ENCODE assay signal across 14 cellular contexts in the genomic region with DNA sequence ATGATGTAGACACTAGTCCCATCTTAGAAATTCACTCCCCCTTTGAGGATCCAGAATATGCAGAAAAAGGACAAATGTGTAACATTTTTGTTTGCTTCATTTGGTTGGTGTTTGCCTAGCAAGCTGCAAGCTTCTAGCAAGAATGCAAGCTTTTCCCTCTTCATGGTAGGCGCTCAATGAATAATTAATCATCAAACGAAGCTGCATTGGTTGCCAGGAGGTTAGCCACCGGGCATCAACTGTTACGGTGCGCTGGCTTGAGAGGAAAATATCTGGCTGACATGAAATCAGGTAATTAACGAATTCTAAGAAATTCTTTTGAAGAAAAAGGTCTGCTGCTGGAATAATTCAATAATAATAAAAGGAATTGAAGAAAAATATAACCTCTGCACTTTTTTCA.
A peak's percentile ranks its signal among the peaks of the same experiment; 100 is the strongest.
DNase-seq lines count a peak whose midpoint lies in the region; ATAC-seq and TF ChIP-seq lines count a peak whose summit lies in the region.
"Had no signal": no experiment of that assay in that cellular context is flagged by ENCODE, and none has a peak within 500 bp of the region (broad histone marks: within the 10 kb centered on the region; RNA-seq: fewer than 3 reads in every experiment).

No MANE protein-coding gene starts in this region.

- no peak overlapping the region for H2AFZ ChIP-seq in GM23338

- ATAC-seq in GM23338 (no peak), GM19324 (IDR thresholded peaks at IDR 0.05; ENCODE audit: low FRiP score, unreplicated experiment) (no peak), GM21381 (IDR thresholded peaks at IDR 0.05; ENCODE audit: unreplicated experiment) (no peak)

- H3K27me3 ChIP-seq in GM23338 (ENCODE audit: insufficient read depth), result no peaks in the 10 kb centered on the region
- H3K27me3 ChIP-seq: BLaER1 had no signal

- H3K79me2 ChIP-seq in GM23338 (replicated peaks; ENCODE audit: insufficient read depth), result no peaks in the 10 kb centered on the region

- H3K4me3 ChIP-seq in GM23338 (no peak overlapping the region), epithelial cell of proximal tubule (ENCODE audit: low read depth, low read length) (no peak overlapping the region)
- H3K4me3 ChIP-seq: BLaER1, HAP-1 had no signal

- peak; percentile 22 for DNase-seq in GM23338 (ENCODE audit: low spot score)
- peak; percentile 26 for DNase-seq in epithelial cell of proximal tubule (ENCODE audit: low read depth)
- peak; percentile 17 for DNase-seq in midbrain (lab: John Stamatoyannopoulos, UW)
- no peak for DNase-seq in NCI-H1694 treated with DMSO at 0.1 percent for 48 hours (lab: John Stamatoyannopoulos, UW)
- DNase-seq: AML-193; Calu3; CD4-positive, alpha-beta memory T cell; DMS79 treated with DMSO at 0.1 percent for 48 hours; GF-D8 had no signal

- H3K4me1 Mint-ChIP-seq in GM23338, result peaks cover 3% of the 10 kb centered on the region; the same call in 2 of the 3 replicates
- H3K4me1 Mint-ChIP-seq: CD14-positive monocyte; CD4-positive, alpha-beta memory T cell had no signal

- H3K27ac ChIP-seq in GM23338 (ENCODE audit: low read depth), result no peak overlapping the region
- H3K27ac ChIP-seq: BLaER1 had no signal

- TF ChIP-seq CTCF in GM23338 (conservative IDR thresholded peaks at IDR 0.05; ENCODE audit: low read depth in 2 of 2) (no peak), epithelial cell of proximal tubule (conservative IDR thresholded peaks at IDR 0.05; ENCODE audit: low read depth, low read length) (no peak)

- no peaks in the 10 kb centered on the region for H3K36me3 ChIP-seq in GM23338 (ENCODE audit: insufficient read depth)
- H3K36me3 ChIP-seq: BLaER1, HAP-1 had no signal

- no peaks in the 10 kb centered on the region for H3K36me3 Mint-ChIP-seq in GM23338 (ENCODE audit: low read depth)
- H3K36me3 Mint-ChIP-seq: CD14-positive monocyte; CD4-positive, alpha-beta memory T cell had no signal

- H3F3A ChIP-seq in GM23338 (replicated peaks; ENCODE audit: low read depth), result no peaks in the 10 kb centered on the region

- no peak overlapping the region for H3K27ac Mint-ChIP-seq in GM23338
- H3K27ac Mint-ChIP-seq: CD14-positive monocyte; CD4-positive, alpha-beta memory T cell had no signal

- no peak overlapping the region for H3K4me3 Mint-ChIP-seq in GM23338
- H3K4me3 Mint-ChIP-seq: CD14-positive monocyte; CD4-positive, alpha-beta memory T cell had no signal

- H3K4me2 ChIP-seq in GM23338, result no peak overlapping the region
- H3K4me2 ChIP-seq: BLaER1 had no signal

- H3K9me2 ChIP-seq in GM23338 (ENCODE audit: insufficient read depth), result no peaks in the 10 kb centered on the region; the same call in 1 of the 2 replicates

- H3K27me3 Mint-ChIP-seq in GM23338 (ENCODE audit: insufficient read depth, low read depth, poor library complexity), result no peaks in the 10 kb centered on the region
- H3K27me3 Mint-ChIP-seq: CD4-positive, alpha-beta memory T cell had no signal

- H3K4me1 ChIP-seq in GM23338 (ENCODE audit: insufficient read depth), result no peaks in the 10 kb centered on the region
- H3K4me1 ChIP-seq: BLaER1, HAP-1 had no signal

- H3K9me3 Mint-ChIP-seq in GM23338, result 0 out of 3 replicates have a peak, but pooled peaks cover 5% of the 10 kb centered on the region

- no peaks in the 10 kb centered on the region for H4K20me1 ChIP-seq in GM23338 (replicated peaks; ENCODE audit: insufficient read depth)
- H4K20me1 ChIP-seq: BLaER1 had no signal

TF ChIP-seq in GM23338, 12 proteins besides CTCF, POLR2A, EP300 and RAD21 (continues in another document):
- TF ChIP-seq, protein P1, sequence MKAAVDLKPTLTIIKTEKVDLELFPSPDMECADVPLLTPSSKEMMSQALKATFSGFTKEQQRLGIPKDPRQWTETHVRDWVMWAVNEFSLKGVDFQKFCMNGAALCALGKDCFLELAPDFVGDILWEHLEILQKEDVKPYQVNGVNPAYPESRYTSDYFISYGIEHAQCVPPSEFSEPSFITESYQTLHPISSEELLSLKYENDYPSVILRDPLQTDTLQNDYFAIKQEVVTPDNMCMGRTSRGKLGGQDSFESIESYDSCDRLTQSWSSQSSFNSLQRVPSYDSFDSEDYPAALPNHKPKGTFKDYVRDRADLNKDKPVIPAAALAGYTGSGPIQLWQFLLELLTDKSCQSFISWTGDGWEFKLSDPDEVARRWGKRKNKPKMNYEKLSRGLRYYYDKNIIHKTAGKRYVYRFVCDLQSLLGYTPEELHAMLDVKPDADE (IDR thresholded peaks at IDR 0.05), result no peak
- TF ChIP-seq EZH2phosphoT487 (IDR thresholded peaks at IDR 0.05; ENCODE audit: unreplicated experiment) (no peak), CREB1 (CRISPR knock-in tag; IDR thresholded peaks at IDR 0.05; ENCODE audit: low read depth) (no peak), JUNB (IDR thresholded peaks at IDR 0.05; ENCODE audit: unreplicated experiment) (no peak), POLR2AphosphoS5 (IDR thresholded peaks at IDR 0.05; ENCODE audit: low read depth) (no peak), NANOG (IDR thresholded peaks at IDR 0.05; ENCODE audit: borderline replicate concordance) (no peak), EZH2 (IDR thresholded peaks at IDR 0.05; ENCODE audit: low read depth, unreplicated experiment) (no peak), ZNF114 (CRISPR knock-in tag; IDR thresholded peaks at IDR 0.05) (no peak)
- TF ChIP-seq, protein P2, sequence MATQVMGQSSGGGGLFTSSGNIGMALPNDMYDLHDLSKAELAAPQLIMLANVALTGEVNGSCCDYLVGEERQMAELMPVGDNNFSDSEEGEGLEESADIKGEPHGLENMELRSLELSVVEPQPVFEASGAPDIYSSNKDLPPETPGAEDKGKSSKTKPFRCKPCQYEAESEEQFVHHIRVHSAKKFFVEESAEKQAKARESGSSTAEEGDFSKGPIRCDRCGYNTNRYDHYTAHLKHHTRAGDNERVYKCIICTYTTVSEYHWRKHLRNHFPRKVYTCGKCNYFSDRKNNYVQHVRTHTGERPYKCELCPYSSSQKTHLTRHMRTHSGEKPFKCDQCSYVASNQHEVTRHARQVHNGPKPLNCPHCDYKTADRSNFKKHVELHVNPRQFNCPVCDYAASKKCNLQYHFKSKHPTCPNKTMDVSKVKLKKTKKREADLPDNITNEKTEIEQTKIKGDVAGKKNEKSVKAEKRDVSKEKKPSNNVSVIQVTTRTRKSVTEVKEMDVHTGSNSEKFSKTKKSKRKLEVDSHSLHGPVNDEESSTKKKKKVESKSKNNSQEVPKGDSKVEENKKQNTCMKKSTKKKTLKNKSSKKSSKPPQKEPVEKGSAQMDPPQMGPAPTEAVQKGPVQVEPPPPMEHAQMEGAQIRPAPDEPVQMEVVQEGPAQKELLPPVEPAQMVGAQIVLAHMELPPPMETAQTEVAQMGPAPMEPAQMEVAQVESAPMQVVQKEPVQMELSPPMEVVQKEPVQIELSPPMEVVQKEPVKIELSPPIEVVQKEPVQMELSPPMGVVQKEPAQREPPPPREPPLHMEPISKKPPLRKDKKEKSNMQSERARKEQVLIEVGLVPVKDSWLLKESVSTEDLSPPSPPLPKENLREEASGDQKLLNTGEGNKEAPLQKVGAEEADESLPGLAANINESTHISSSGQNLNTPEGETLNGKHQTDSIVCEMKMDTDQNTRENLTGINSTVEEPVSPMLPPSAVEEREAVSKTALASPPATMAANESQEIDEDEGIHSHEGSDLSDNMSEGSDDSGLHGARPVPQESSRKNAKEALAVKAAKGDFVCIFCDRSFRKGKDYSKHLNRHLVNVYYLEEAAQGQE (IDR thresholded peaks at IDR 0.05; ENCODE audit: unreplicated experiment), result no peak
